8 cellular contexts compared by ENCODE assay signal in genomic region chr2:222613715-222614331, GRCh38. TPM values are rescaled to one million over a fixed set of nuclear protein-coding genes. Genes with fewer than 3 reads are reported as not detected.
DNase-seq lines count a peak whose midpoint lies in the region; ATAC-seq and TF ChIP-seq lines count a peak whose summit lies in the region.

No MANE protein-coding gene starts in this region.

- POLR2A ChIA-PET in GM10248 (lab: Yijun Ruan, JAX): no interaction called here

- no peaks in the 10 kb centered on the region for H3K9me3 Mint-ChIP-seq in neural crest cell

- H3K4me1 Mint-ChIP-seq in neural crest cell: no peaks in the 10 kb centered on the region

- DNase-seq in GM10248 (ENCODE audit: extremely low spot score): peak; percentile 65
- peak; percentile 49 for DNase-seq in HCEC 1CT
- DNase-seq in LNCaP clone FGC (ENCODE audit: low read depth): no peak
- peak; percentile 20 for DNase-seq in RPMI8226
- peak; percentile 8 for DNase-seq in neural crest cell (ENCODE audit: low read depth, low spot score)
- no peak for DNase-seq in foreskin melanocyte

- CTCF ChIA-PET in GM10248 (lab: Yijun Ruan, JAX): interaction anchor here (1.0 to 7.3 kb wide), 19 partner anchors 8 to 589 kb away, joined by 3 to 74 read pairs (median 5); a partner anchor contains a TSS

- TF ChIP-seq CTCF in 22Rv1 (IDR thresholded peaks at IDR 0.05) (peak; percentile 88), GM10248 (IDR thresholded peaks at IDR 0.05; ENCODE audit: control extremely low read depth, extremely low read depth, low read depth, missing control alignments) (peak; percentile 73), LNCaP clone FGC (IDR thresholded peaks at IDR 0.05; ENCODE audit: control insufficient read depth, extremely low read depth, insufficient read depth) (peak; percentile 79), neural crest cell (conservative IDR thresholded peaks at IDR 0.05) (peak; percentile 88)

- ATAC-seq in esophagus mucosa: peak; percentile 53

- peaks cover 9% of the 10 kb centered on the region for H3K36me3 Mint-ChIP-seq in neural crest cell (ENCODE audit: low read depth)

- no peak overlapping the region for H3K27ac ChIP-seq in 22Rv1

- no peak overlapping the region for H3K4me3 Mint-ChIP-seq in neural crest cell

- no peaks in the 10 kb centered on the region for H3K27me3 Mint-ChIP-seq in neural crest cell (ENCODE audit: low read depth)

- H3K27ac Mint-ChIP-seq in neural crest cell (ENCODE audit: unreplicated experiment): no peak overlapping the region

- no peak overlapping the region for H3K4me3 ChIP-seq in LNCaP clone FGC (ENCODE audit: low read depth, low read length)

RNA-seq across cellular contexts. Expression of gene FARSB, which starts 42.1 kb away (rescaled TPM):
- total RNA-seq in esophagus mucosa (24.2 TPM), neural crest cell (38.7 and 39.9 TPM in 2 replicates)

RNA-seq across cellular contexts. Expression of gene MOGAT1, which starts 57.6 kb away (rescaled TPM):
- not detected for total RNA-seq in esophagus mucosa
- 0.30 TPM in 1 of 2 replicates, not detected in the other for total RNA-seq in neural crest cell

Comparison
In these comparisons a context has a peak if more than half of its experiments do, and no peak if none do; other contexts are left out.
1. DNase-seq: peak in GM10248 (single experiment), HCEC 1CT (single experiment), RPMI8226 (single experiment) and neural crest cell (single experiment); none in LNCaP clone FGC (single experiment) and foreskin melanocyte (single experiment).
2. Peak in every context shown above with its lines, with median percentiles within 50 percentile points of each other: CTCF ChIP-seq.